8 cellular contexts compared by ENCODE assay signal in the genomic region with DNA sequence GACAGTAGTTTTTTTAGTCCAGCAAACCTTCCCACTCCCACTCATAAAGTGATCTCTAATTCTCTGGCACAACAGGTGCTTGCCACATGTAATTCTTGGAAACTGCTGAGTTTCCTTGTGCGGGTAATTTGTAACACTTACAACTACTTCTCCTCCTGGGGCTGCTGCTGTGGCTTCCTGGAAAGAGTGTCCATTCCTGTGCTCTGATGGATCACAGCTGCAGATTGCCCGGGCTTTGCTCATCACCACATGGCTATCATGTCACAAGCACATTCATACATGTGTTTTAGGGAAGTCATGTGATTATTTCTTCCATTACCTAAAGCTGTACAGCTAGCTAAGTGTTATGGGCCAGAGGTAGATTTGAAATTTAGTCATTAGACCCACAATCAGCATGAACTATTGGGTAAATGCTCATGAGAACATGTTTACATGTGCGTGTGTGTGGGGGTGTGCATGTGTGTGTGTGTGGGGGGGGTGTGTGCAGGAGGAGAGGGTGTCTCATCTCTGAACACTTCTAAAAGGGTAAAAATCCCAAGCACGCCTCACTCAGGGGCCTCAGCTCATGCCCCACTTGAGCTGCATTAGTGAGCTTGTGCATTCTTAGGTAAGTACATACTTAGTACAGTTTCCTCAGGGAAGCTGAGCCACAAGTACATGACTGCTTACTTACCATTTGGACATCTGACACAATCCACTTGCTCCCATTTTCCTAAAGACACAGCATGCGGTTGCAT.
A peak's percentile ranks its signal among the peaks of the same experiment; 100 is the strongest.
DNase-seq lines count a peak whose midpoint lies in the region; ATAC-seq and TF ChIP-seq lines count a peak whose summit lies in the region.

No MANE protein-coding gene starts in this region.

- ATAC-seq in HG03039 (IDR thresholded peaks at IDR 0.05; ENCODE audit: unreplicated experiment): peak; percentile 32
- no peak for ATAC-seq in GM19467 (IDR thresholded peaks at IDR 0.05; ENCODE audit: unreplicated experiment)

- peak overlapping the region; percentile 15 for H2AFZ ChIP-seq in neuronal stem cell (ENCODE audit: low read length)

- H2AK5ac ChIP-seq in neuronal stem cell (ENCODE audit: low read depth, low read length): no peak overlapping the region

- H3K4me2 ChIP-seq in neuronal stem cell (ENCODE audit: insufficient read depth, low read length, poor library complexity, severe bottlenecking): no peak overlapping the region

- H3K36me3 ChIP-seq in colonic mucosa: no peaks in the 10 kb centered on the region
- no peaks in the 10 kb centered on the region for H3K36me3 ChIP-seq in neuronal stem cell (replicated peaks in 1 of 2; ENCODE audit: control insufficient read depth in 2 of 2, insufficient read depth in 2 of 2, low read length in 2 of 2)

- no peak overlapping the region for H2BK5ac ChIP-seq in neuronal stem cell (ENCODE audit: low read length)

- no peak overlapping the region for H3K14ac ChIP-seq in neuronal stem cell (ENCODE audit: low read length)

- H3K4me3 ChIP-seq in colonic mucosa (no peak overlapping the region), neuronal stem cell (ENCODE audit: low read length in 2 of 2) (no peak overlapping the region)

- H3K4ac ChIP-seq in neuronal stem cell (ENCODE audit: low read length): no peak overlapping the region

- intact Hi-C loops in colonic mucosa (cut with DNase I): loop anchor here (10.0 kb wide), 1 partner anchor 120 kb away; no protein-coding TSS in a partner anchor

- TF ChIP-seq CTCF in colonic mucosa (IDR thresholded peaks at IDR 0.05): no peak

- H3K27ac ChIP-seq in colonic mucosa (peak overlapping the region; percentile 87), neuronal stem cell (replicated peaks; ENCODE audit: low read length) (no peak overlapping the region)

- H4K8ac ChIP-seq in neuronal stem cell (ENCODE audit: low read depth, low read length): no peak overlapping the region

- no peak overlapping the region for H3K18ac ChIP-seq in neuronal stem cell (ENCODE audit: low read length)

- H3K9ac ChIP-seq in colonic mucosa (ENCODE audit: low read depth in 2 of 2, low read length in 2 of 2) (peak overlapping the region; percentile 13 to 73), neuronal stem cell (ENCODE audit: low read depth, low read length, poor library complexity) (peak overlapping the region; percentile 47)

- no peak overlapping the region for H2BK120ac ChIP-seq in neuronal stem cell (ENCODE audit: low read depth, low read length)

- H3K27me3 ChIP-seq in colonic mucosa (no peaks in the 10 kb centered on the region), neuronal stem cell (ENCODE audit: control insufficient read depth in 3 of 3, insufficient read depth in 3 of 3, low read depth in 1 of 3, low read length in 3 of 3) (no peaks in the 10 kb centered on the region)

- H4K91ac ChIP-seq in neuronal stem cell (ENCODE audit: low read depth, low read length, poor library complexity): no peak overlapping the region

- H3K4me1 ChIP-seq in colonic mucosa (peaks cover 6% of the 10 kb centered on the region), neuronal stem cell (ENCODE audit: control insufficient read depth in 2 of 2, insufficient read depth in 1 of 2, low read depth in 1 of 2, low read length in 2 of 2) (peaks cover 10 to 17% of the 10 kb centered on the region in 2 donors)

- WGBS in neuronal stem cell (ENCODE audit: extremely low coverage in 2 of 2, insufficient read length in 2 of 2, insufficient replicate concordance in 1 of 2), 2 donors: no CpG with 5 or more reads among the region's 5 CpGs

- H2BK15ac ChIP-seq in neuronal stem cell (ENCODE audit: low read length): no peak overlapping the region

- H2BK12ac ChIP-seq in neuronal stem cell (ENCODE audit: low read length): no peak overlapping the region

- H3K79me1 ChIP-seq in neuronal stem cell (ENCODE audit: low read depth, low read length): no peaks in the 10 kb centered on the region

- DNase-seq in GM04504 (ENCODE audit: low read depth): peak; percentile 92
- DNase-seq in colonic mucosa: no peak
- DNase-seq in neuronal stem cell (ENCODE audit: low spot score): no peak
- no peak for DNase-seq in GM19240 (ENCODE audit: insufficient read length, low spot score)
- DNase-seq in retina: no peak
- no peak for DNase-seq in NOMO-1 (lab: John Stamatoyannopoulos, UW; ENCODE audit: unreplicated experiment in 2 of 2)

- no peak overlapping the region for H3K23ac ChIP-seq in neuronal stem cell (ENCODE audit: low read depth, low read length, poor library complexity)

- H3K9me3 ChIP-seq in colonic mucosa (no peaks in the 10 kb centered on the region), neuronal stem cell (replicated peaks in 1 of 2; ENCODE audit: control insufficient read depth in 2 of 2, insufficient read depth in 1 of 2, low read depth in 1 of 2, low read length in 2 of 2) (no peaks in the 10 kb centered on the region)
